ENCODE assay signal across 9 cellular contexts in the genomic region with DNA sequence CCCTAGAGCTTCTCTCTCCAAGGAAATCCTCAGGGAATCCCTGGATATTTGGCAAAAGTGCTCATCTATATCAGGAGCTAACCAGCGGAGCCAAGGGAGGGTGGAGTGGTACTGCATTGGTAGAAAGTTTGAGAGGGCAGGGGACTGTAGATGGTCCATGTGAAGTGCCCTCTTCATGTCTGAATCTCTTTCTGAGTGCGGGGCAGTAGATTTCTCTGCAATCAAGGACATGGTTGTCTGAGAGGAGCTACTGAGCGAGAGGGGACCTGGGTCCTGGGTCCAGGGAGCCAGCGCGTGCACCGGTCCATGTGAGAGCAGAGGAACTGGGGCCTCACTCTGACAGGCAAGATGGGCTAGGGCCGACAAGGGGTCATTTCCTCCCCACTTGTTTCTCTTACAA. TPM values are rescaled to one million over a fixed set of nuclear protein-coding genes. Genes with fewer than 3 reads are reported as not detected.
A peak's percentile ranks its signal among the peaks of the same experiment; 100 is the strongest.
DNase-seq lines count a peak whose midpoint lies in the region; ATAC-seq, FAIRE-seq and TF ChIP-seq lines count a peak whose summit lies in the region.
"Had no signal": no experiment of that assay in that cellular context is flagged by ENCODE, and none has a peak within 500 bp of the region (broad histone marks: within the 10 kb centered on the region; RNA-seq: fewer than 3 reads in every experiment).

No MANE protein-coding gene starts in this region.

- no peak overlapping the region for H4K8ac ChIP-seq in neuronal stem cell (ENCODE audit: low read depth, low read length)

- H3K9me3 Mint-ChIP-seq in CD8-positive, alpha-beta T cell, result no peaks in the 10 kb centered on the region
- H3K9me3 Mint-ChIP-seq in endodermal cell, result no peaks in the 10 kb centered on the region

- peak overlapping the region; percentile 81 for H2AFZ ChIP-seq in neuronal stem cell (ENCODE audit: low read length)

- no peak overlapping the region for H2BK12ac ChIP-seq in neuronal stem cell (ENCODE audit: low read length)

- WGBS in endodermal cell (ENCODE audit: insufficient coverage in 1 of 2, insufficient read length in 1 of 2), 2 experiments, result 83 to 86% methylated on average over 6 to 7 of the region's 7 CpGs
- no CpG with 5 or more reads among the region's 7 CpGs for WGBS in neuronal stem cell (ENCODE audit: extremely low coverage in 2 of 2, insufficient read length in 2 of 2, insufficient replicate concordance in 1 of 2), 2 donors

- H3K4me1 Mint-ChIP-seq in CD8-positive, alpha-beta T cell (ENCODE audit: low read depth), result peaks cover 35% of the 10 kb centered on the region
- H3K4me1 Mint-ChIP-seq in endodermal cell, result peaks cover 15% of the 10 kb centered on the region

- H3K4me2 ChIP-seq in neuronal stem cell (ENCODE audit: insufficient read depth, low read length, poor library complexity, severe bottlenecking), result peak overlapping the region; percentile 70

- no peak for TF ChIP-seq CTCF in CD8-positive, alpha-beta T cell (IDR thresholded peaks at IDR 0.05)
- TF ChIP-seq CTCF in RWPE1 (conservative IDR thresholded peaks at IDR 0.05; ENCODE audit: low read depth), result no peak
- TF ChIP-seq CTCF in endodermal cell (conservative IDR thresholded peaks at IDR 0.05), result no peak

- no peak for DNase-seq in CD8-positive, alpha-beta T cell
- DNase-seq in RWPE1 (ENCODE audit: low spot score), result no peak
- no peak for DNase-seq in endodermal cell
- no peak for DNase-seq in neuronal stem cell (ENCODE audit: low spot score)
- DNase-seq in cerebellar nuclear complex (lab: John Stamatoyannopoulos, UW), result no peak
- DNase-seq in NCI-H2081 treated with DMSO at 0.1 percent for 48 hours (lab: John Stamatoyannopoulos, UW), result no peak
- DNase-seq in GM19239 (ENCODE audit: insufficient read length, low spot score), result no peak

- CTCF ChIA-PET in CD8-positive, alpha-beta T cell (lab: Charles Lee), result interaction anchor here (1.0 to 3.7 kb wide), 2 partner anchors 11 to 44 kb away, joined by 5 to 16 read pairs; no protein-coding TSS in a partner anchor
- CTCF ChIA-PET in RWPE1 (lab: Yijun Ruan, JAX), result interaction anchor here (0.6 to 0.9 kb wide), 5 partner anchors 12 to 538 kb away, joined by 3 to 5 read pairs (median 3); no protein-coding TSS in a partner anchor

- no peak overlapping the region for H3K27ac ChIP-seq in CD8-positive, alpha-beta T cell (ENCODE audit: low read depth, low read length)
- H3K27ac ChIP-seq in RWPE1 (peak overlapping the region; percentile 93), endodermal cell (ENCODE audit: low read depth, low read length) (peak overlapping the region; percentile 87), neuronal stem cell (replicated peaks; ENCODE audit: low read length) (peak overlapping the region; percentile 93)

- H2BK120ac ChIP-seq in neuronal stem cell (ENCODE audit: low read depth, low read length), result no peak overlapping the region

- peaks cover 29% of the 10 kb centered on the region for H3K4me1 ChIP-seq in CD8-positive, alpha-beta T cell (ENCODE audit: insufficient read depth, low read length)
- H3K4me1 ChIP-seq in endodermal cell (ENCODE audit: control insufficient read depth, insufficient read depth, low read length), result peaks cover 7% of the 10 kb centered on the region
- H3K4me1 ChIP-seq in neuronal stem cell (ENCODE audit: control insufficient read depth in 2 of 2, insufficient read depth in 1 of 2, low read depth in 1 of 2, low read length in 2 of 2), result peaks cover 19 to 36% of the 10 kb centered on the region in 2 donors

- H3K9me3 ChIP-seq in CD8-positive, alpha-beta T cell (ENCODE audit: low read length), result no peaks in the 10 kb centered on the region
- no peaks in the 10 kb centered on the region for H3K9me3 ChIP-seq in endodermal cell (ENCODE audit: control insufficient read depth, low read length)
- H3K9me3 ChIP-seq in neuronal stem cell (replicated peaks in 1 of 2; ENCODE audit: control insufficient read depth in 2 of 2, insufficient read depth in 1 of 2, low read depth in 1 of 2, low read length in 2 of 2), result no peaks in the 10 kb centered on the region
- H3K9me3 ChIP-seq: mucosa of descending colon had no signal

- H3K9ac ChIP-seq in endodermal cell (ENCODE audit: extremely low read depth, low read length, poor library complexity, severe bottlenecking) (peak overlapping the region; percentile 63), neuronal stem cell (ENCODE audit: low read depth, low read length, poor library complexity) (no peak overlapping the region)

- no peak overlapping the region for H4K91ac ChIP-seq in neuronal stem cell (ENCODE audit: low read depth, low read length, poor library complexity)

- peak overlapping the region; percentile 75 for H3K27ac Mint-ChIP-seq in CD8-positive, alpha-beta T cell
- H3K27ac Mint-ChIP-seq in endodermal cell, result peak overlapping the region; percentile 70

- H3K4me3 Mint-ChIP-seq in CD8-positive, alpha-beta T cell, result peak overlapping the region; percentile 80
- peak overlapping the region; percentile 70 for H3K4me3 Mint-ChIP-seq in endodermal cell

- peak overlapping the region; percentile 7 for H2AK5ac ChIP-seq in neuronal stem cell (ENCODE audit: low read depth, low read length)

- intact Hi-C loops in CD8-positive, alpha-beta T cell (cut with DNase I, micrococcal nuclease), result loop anchor here in 1 of 2 experiments (5.0 to 10.0 kb wide), 2 partner anchors 289 to 1837 kb away; a partner anchor contains a TSS

- no peak for ATAC-seq in CD8-positive, alpha-beta T cell
- no peak for ATAC-seq in HG02981 (IDR thresholded peaks at IDR 0.05; ENCODE audit: unreplicated experiment)

- H3K36me3 ChIP-seq in CD8-positive, alpha-beta T cell (ENCODE audit: insufficient read depth, low read length), result no peaks in the 10 kb centered on the region
- H3K36me3 ChIP-seq in endodermal cell (ENCODE audit: control insufficient read depth, insufficient read depth, low read length) (no peaks in the 10 kb centered on the region), neuronal stem cell (replicated peaks in 1 of 2; ENCODE audit: control insufficient read depth in 2 of 2, insufficient read depth in 2 of 2, low read length in 2 of 2) (peaks cover 0 to 16% of the 10 kb centered on the region in 2 donors)

- no peaks in the 10 kb centered on the region for H3K79me1 ChIP-seq in neuronal stem cell (ENCODE audit: low read depth, low read length)

- H2BK15ac ChIP-seq in neuronal stem cell (ENCODE audit: low read length), result no peak overlapping the region

- H3K4ac ChIP-seq in neuronal stem cell (ENCODE audit: low read length), result no peak overlapping the region

- no peak overlapping the region for H3K23ac ChIP-seq in neuronal stem cell (ENCODE audit: low read depth, low read length, poor library complexity)

- no peak overlapping the region for H2BK5ac ChIP-seq in neuronal stem cell (ENCODE audit: low read length)

- no peak overlapping the region for H3K4me3 ChIP-seq in CD8-positive, alpha-beta T cell (ENCODE audit: low read depth, low read length)
- H3K4me3 ChIP-seq in endodermal cell (ENCODE audit: low read length) (peak overlapping the region; percentile 87), neuronal stem cell (ENCODE audit: low read length in 2 of 2) (peak overlapping the region; percentile 54 to 85)

- no peak for FAIRE-seq in GM19239 (lab: Jason Lieb, UNC)

- no peaks in the 10 kb centered on the region for H3K36me3 Mint-ChIP-seq in CD8-positive, alpha-beta T cell
- no peaks in the 10 kb centered on the region for H3K36me3 Mint-ChIP-seq in endodermal cell (ENCODE audit: low read depth)

- peak overlapping the region; percentile 91 for H3K18ac ChIP-seq in neuronal stem cell (ENCODE audit: low read length)

- H3K27me3 Mint-ChIP-seq in CD8-positive, alpha-beta T cell (ENCODE audit: low read depth), result no peaks in the 10 kb centered on the region
- H3K27me3 Mint-ChIP-seq in endodermal cell (ENCODE audit: insufficient read depth), result no peaks in the 10 kb centered on the region

- no peak overlapping the region for H3K14ac ChIP-seq in neuronal stem cell (ENCODE audit: low read length)

- POLR2A ChIA-PET in CD8-positive, alpha-beta T cell (lab: Charles Lee), result interaction anchor here (1.5 to 1.6 kb wide), 2 partner anchors 11 to 44 kb away, joined by 6 to 7 read pairs; no protein-coding TSS in a partner anchor
- POLR2A ChIA-PET in RWPE1 (lab: Yijun Ruan, JAX; ENCODE audit: low non-redundant PET), result no interaction called here

- H3K27me3 ChIP-seq in CD8-positive, alpha-beta T cell (ENCODE audit: insufficient read depth, low read length), result no peaks in the 10 kb centered on the region
- H3K27me3 ChIP-seq in endodermal cell (ENCODE audit: control insufficient read depth, insufficient read depth, low read length, poor library complexity, severe bottlenecking) (no peaks in the 10 kb centered on the region), neuronal stem cell (ENCODE audit: control insufficient read depth in 3 of 3, insufficient read depth in 3 of 3, low read depth in 1 of 3, low read length in 3 of 3) (no peaks in the 10 kb centered on the region)

RNA-seq across cellular contexts. Expression of a gene that starts 0.7 kb away (rescaled TPM):
- under 1 TPM; 0.22 to 0.39 TPM for total RNA-seq in CD8-positive, alpha-beta T cell
- total RNA-seq in endodermal cell, result 10 to 100 TPM; 12.0 to 14.5 TPM
- 19.3 TPM for polyA plus RNA-seq in endodermal cell (2013, experiment 1 of 2)
- 18.9 TPM for polyA plus RNA-seq in endodermal cell (2013, experiment 2 of 2)
- 16.8 TPM for polyA plus RNA-seq in neuronal stem cell (2013, experiment 1 of 2)
- polyA plus RNA-seq in neuronal stem cell (2013, experiment 2 of 2), result 17.4 TPM

RNA-seq across cellular contexts. Expression of a gene that starts 19.1 kb away (rescaled TPM):
- total RNA-seq in CD8-positive, alpha-beta T cell, result not detected
- total RNA-seq in endodermal cell, result 1 to 10 TPM; 2.6 to 3.8 TPM
- polyA plus RNA-seq in endodermal cell (2013, experiment 1 of 2), result 0.28 TPM
- polyA plus RNA-seq in endodermal cell (2013, experiment 2 of 2), result 0.66 TPM
- 0.14 TPM for polyA plus RNA-seq in neuronal stem cell (2013, experiment 1 of 2)
- polyA plus RNA-seq in neuronal stem cell (2013, experiment 2 of 2), result 0.17 TPM

RNA-seq across cellular contexts. Expression of a gene that starts 25.3 kb away (rescaled TPM):
- not detected for total RNA-seq in CD8-positive, alpha-beta T cell
- total RNA-seq in endodermal cell, result under 1 TPM; 0.20 to 0.33 TPM
- 0.57 TPM for polyA plus RNA-seq in endodermal cell (2013, experiment 1 of 2)
- not detected for polyA plus RNA-seq in endodermal cell (2013, experiment 2 of 2)
- 0.14 TPM for polyA plus RNA-seq in neuronal stem cell (2013, experiment 1 of 2)
- 0.21 TPM for polyA plus RNA-seq in neuronal stem cell (2013, experiment 2 of 2)

RNA-seq across cellular contexts. Expression of a gene that starts 26.3 kb away (rescaled TPM):
- total RNA-seq in CD8-positive, alpha-beta T cell, result not detected
- total RNA-seq in endodermal cell, result 1 to 10 TPM in 1 of 2 donors, under 1 TPM in 1; 0.84 to 4.4 TPM
- 1.4 TPM for polyA plus RNA-seq in endodermal cell (2013, experiment 1 of 2)
- 1.3 TPM for polyA plus RNA-seq in endodermal cell (2013, experiment 2 of 2)
- 2.4 TPM for polyA plus RNA-seq in neuronal stem cell (2013, experiment 1 of 2)
- 2.2 TPM for polyA plus RNA-seq in neuronal stem cell (2013, experiment 2 of 2)

RNA-seq across cellular contexts. Expression of a gene that starts 58.5 kb away (rescaled TPM):
- 10 to 100 TPM; 21.7 to 22.7 TPM for total RNA-seq in CD8-positive, alpha-beta T cell
- 10 to 100 TPM; 11.6 to 12.7 TPM for total RNA-seq in endodermal cell
- polyA plus RNA-seq in endodermal cell (2013, experiment 1 of 2), result 38.3 TPM
- polyA plus RNA-seq in endodermal cell (2013, experiment 2 of 2), result 30.1 TPM
- polyA plus RNA-seq in neuronal stem cell (2013, experiment 1 of 2), result 56.0 TPM
- 51.1 TPM for polyA plus RNA-seq in neuronal stem cell (2013, experiment 2 of 2)

Comparison
In these comparisons a context has a peak if more than half of its experiments do, and no peak if none do; other contexts are left out.
1. RNA of a gene that starts 0.7 kb away (total RNA-seq): 12.0 to 14.5 TPM in endodermal cell; 0.22 to 0.39 TPM in CD8-positive, alpha-beta T cell; every median in the first group is over 4 times any median in the second.